8 cellular contexts compared by ENCODE assay signal in the genomic region with DNA sequence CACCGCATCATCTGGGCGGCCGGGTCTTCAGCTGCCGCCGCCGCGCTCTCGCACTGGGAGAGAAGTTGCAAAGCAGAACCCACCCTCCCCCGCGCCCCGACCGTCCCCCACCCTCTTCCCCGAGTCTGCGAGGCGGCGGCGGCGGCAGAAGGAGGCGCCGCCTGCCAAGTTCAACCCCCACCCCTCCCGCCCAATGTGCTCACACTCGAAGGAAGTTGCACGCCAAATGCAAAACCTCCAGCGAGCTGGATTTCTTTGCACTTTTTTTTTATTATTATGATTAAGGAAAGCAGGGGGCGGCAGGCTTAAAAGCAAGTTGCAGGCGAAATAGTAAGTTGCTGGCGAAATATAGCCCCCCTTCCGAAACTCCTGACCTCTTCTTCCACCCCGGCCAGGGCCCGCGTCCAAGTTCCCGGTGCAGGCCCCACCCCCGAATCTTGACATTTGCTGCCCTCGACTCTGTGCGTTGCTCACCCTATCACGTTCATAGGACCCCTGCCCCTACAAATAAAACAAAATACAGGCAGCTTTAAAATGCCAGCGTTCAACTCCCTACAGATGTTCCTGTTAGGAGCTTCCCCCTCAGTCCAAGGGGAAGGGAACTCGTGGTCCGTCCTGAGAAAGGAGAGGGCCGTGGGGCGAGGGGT. TPM values are rescaled to one million over a fixed set of nuclear protein-coding genes. Genes with fewer than 3 reads are reported as not detected.
DNase-seq lines count a peak whose midpoint lies in the region; ATAC-seq and TF ChIP-seq lines count a peak whose summit lies in the region.

No MANE protein-coding gene starts in this region.

- H3K27ac Mint-ChIP-seq in Caco-2 (ENCODE audit: unreplicated experiment), result peak overlapping the region; percentile 15

- H3K4me1 Mint-ChIP-seq in Caco-2 (ENCODE audit: low read depth, unreplicated experiment), result peaks cover 13% of the 10 kb centered on the region

- no peaks in the 10 kb centered on the region for H3K9me3 Mint-ChIP-seq in Caco-2 (ENCODE audit: unreplicated experiment)

- H3K27ac ChIP-seq in HUES48 (ENCODE audit: low read depth, low read length) (peak overlapping the region; percentile 97), SJSA1 (peak overlapping the region; percentile 98), suprapubic skin (peak overlapping the region; percentile 98)

- peak in 1 of 2 experiments; percentile 35 for DNase-seq in Caco-2
- peak; percentile 91 to 93 for DNase-seq in SJSA1 (ENCODE audit: low read depth in 1 of 2, low spot score in 2 of 2)
- peak; percentile 63 for DNase-seq in activated naive CD4-positive, alpha-beta T cell treated with Interleukin-2 at 50 U/mL for 16 hours
- DNase-seq in germinal center (ENCODE audit: low spot score), result peak; percentile 76
- DNase-seq in nucleus accumbens (lab: John Stamatoyannopoulos, UW), result peak in 54 of 56 donors; percentile 27 to 92 (median 77)
- DNase-seq in suprapubic skin (ENCODE audit: low spot score in 2 of 2), result peak; percentile 91 to 92

- TF ChIP-seq CTCF in Caco-2 (IDR thresholded peaks at IDR 0.05; ENCODE audit: insufficient read depth in 1 of 2, low read depth in 1 of 2, low read length in 1 of 2, severe bottlenecking in 1 of 2, unreplicated experiment in 1 of 2) (no peak), suprapubic skin (IDR thresholded peaks at IDR 0.05) (no peak)

- intact Hi-C loops in Caco-2 (cut with micrococcal nuclease; ENCODE audit: unreplicated experiment), result loop anchor here (5.0 to 10.0 kb wide), 3 partner anchors 193 to 690 kb away; no protein-coding TSS in a partner anchor

- H3K27me3 ChIP-seq in Caco-2 (replicated peaks; ENCODE audit: control insufficient read depth, insufficient read depth, low read length) (no peaks in the 10 kb centered on the region; the same call in 1 of the 2 replicates), HUES48 (ENCODE audit: control insufficient read depth, insufficient read depth, low read length) (peaks cover 33% of the 10 kb centered on the region), SJSA1 (replicated peaks) (no peaks in the 10 kb centered on the region), suprapubic skin (no peaks in the 10 kb centered on the region)

- peaks cover 7% of the 10 kb centered on the region for H3K36me3 Mint-ChIP-seq in Caco-2 (ENCODE audit: insufficient read depth, unreplicated experiment)

- H3K4me1 ChIP-seq in Caco-2 (no peaks in the 10 kb centered on the region), HUES48 (ENCODE audit: control insufficient read depth, insufficient read depth, low read length) (peaks cover 26% of the 10 kb centered on the region), SJSA1 (replicated peaks) (peaks cover 34% of the 10 kb centered on the region), suprapubic skin (peaks cover 31% of the 10 kb centered on the region)

- BruUV-seq in Caco-2 (replicated peaks; lab: Mats Ljungman, UMichigan), result no TSS peak

- ATAC-seq in GM21390 (IDR thresholded peaks at IDR 0.05; ENCODE audit: unreplicated experiment), result peak; percentile 24

- H3K9ac ChIP-seq in HUES48 (ENCODE audit: low read depth, low read length), result no peak overlapping the region; the same call in 1 of the 2 replicates

- no peak for TF ChIP-seq EP300 in suprapubic skin (IDR thresholded peaks at IDR 0.05)

- H3K4me3 Mint-ChIP-seq in Caco-2 (ENCODE audit: unreplicated experiment), result peak overlapping the region; percentile 77

- TF ChIP-seq POLR2A in suprapubic skin (IDR thresholded peaks at IDR 0.05), result no peak

- H3K9me3 ChIP-seq in Caco-2 (no peaks in the 10 kb centered on the region), HUES48 (ENCODE audit: control insufficient read depth, insufficient read depth, low read length) (no peaks in the 10 kb centered on the region), SJSA1 (replicated peaks) (no peaks in the 10 kb centered on the region; the same call in 1 of the 2 replicates), suprapubic skin (no peaks in the 10 kb centered on the region)

- POLR2A ChIA-PET in Caco-2 (lab: Charles Lee), result interaction anchor here (0.6 kb wide), 1 partner anchor 28 kb away, joined by 3 read pairs; no protein-coding TSS in a partner anchor

- H3K27me3 Mint-ChIP-seq in Caco-2 (ENCODE audit: insufficient read depth, unreplicated experiment), result no peaks in the 10 kb centered on the region

- under 1% methylated on average over 21 of the region's 41 CpGs for WGBS in suprapubic skin

- H3K4me3 ChIP-seq in Caco-2 (ENCODE audit: low read depth, low read length) (peak overlapping the region; percentile 90), HUES48 (ENCODE audit: low read depth, low read length) (peak overlapping the region; percentile 75), SJSA1 (peak overlapping the region; percentile 87), suprapubic skin (peak overlapping the region; percentile 95)

- CTCF ChIA-PET in Caco-2 (lab: Charles Lee), result interaction anchor here (0.6 to 1.0 kb wide), 3 partner anchors 64 to 116 kb away, joined by 3 to 5 read pairs (median 3); no protein-coding TSS in a partner anchor

- H3K36me3 ChIP-seq in Caco-2 (ENCODE audit: control insufficient read depth, insufficient read depth, low read length), result no peaks in the 10 kb centered on the region
- H3K36me3 ChIP-seq in HUES48 (ENCODE audit: control insufficient read depth, insufficient read depth, low read length), result no peaks in the 10 kb centered on the region
- H3K36me3 ChIP-seq in SJSA1, result peaks cover 45% of the 10 kb centered on the region
- H3K36me3 ChIP-seq in suprapubic skin, result no peaks in the 10 kb centered on the region

RNA-seq across cellular contexts. Expression of a gene that starts 1.1 kb away (rescaled TPM):
- total RNA-seq in Caco-2 (2022) (15.4 and 17.5 TPM in 2 replicates), suprapubic skin (10 to 100 TPM; 50.4 to 68.8 (median 56.5) TPM)
- 76.3 and 86.5 TPM in 2 replicates for total RNA-seq in SJSA1 (2014; rRNA removed; shearing (Covaris generic))
